8 cellular contexts compared by ENCODE assay signal in the genomic region with DNA sequence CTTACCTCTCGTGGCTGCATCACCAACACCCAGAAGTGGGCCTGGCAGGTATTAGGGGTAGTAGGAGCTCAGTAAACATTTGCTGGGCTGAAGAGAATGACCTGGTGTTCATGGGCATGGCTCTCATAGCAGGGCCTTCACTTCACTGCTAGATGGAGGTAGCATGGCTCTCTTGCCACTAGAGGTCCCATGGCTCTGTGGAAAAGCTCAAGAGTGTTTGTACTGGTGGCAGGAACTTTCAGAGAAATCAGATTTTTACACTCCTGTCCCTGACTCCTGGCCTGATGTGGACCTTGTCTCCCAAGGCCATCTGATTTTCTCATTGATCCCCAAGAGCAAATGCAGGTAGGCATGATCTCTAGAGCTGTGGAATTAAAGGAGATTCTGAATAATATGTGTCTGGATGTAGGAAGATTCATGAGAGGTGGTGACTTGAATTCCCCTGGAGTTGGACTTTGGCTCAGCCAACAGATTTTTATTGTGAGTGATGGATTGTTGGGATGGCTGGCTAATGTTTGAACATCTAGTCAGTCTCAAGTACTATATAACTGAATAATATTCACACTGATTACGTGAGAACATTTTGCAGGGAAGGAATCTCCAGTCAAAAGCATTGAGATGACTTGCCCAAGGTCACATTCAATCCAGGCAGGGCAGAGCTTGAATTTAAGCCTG. TPM values are rescaled to one million over a fixed set of nuclear protein-coding genes. Genes with fewer than 3 reads are reported as not detected.
DNase-seq lines count a peak whose midpoint lies in the region; ATAC-seq and TF ChIP-seq lines count a peak whose summit lies in the region.

No MANE protein-coding gene starts in this region.

- peaks cover 29% of the 10 kb centered on the region for H3K36me3 Mint-ChIP-seq in activated CD8-positive, alpha-beta T cell treated with anti-CD3 and anti-CD28 coated beads for 36 hours (ENCODE audit: low read depth)

- intact Hi-C loops in activated CD8-positive, alpha-beta T cell treated with anti-CD3 and anti-CD28 coated beads for 36 hours (cut with micrococcal nuclease): no loop called here

- no peak overlapping the region for H3K4me2 ChIP-seq in KMS-11

- peak; percentile 69 for TF ChIP-seq CTCF in KMS-11 (conservative IDR thresholded peaks at IDR 0.05; ENCODE audit: low read depth, low read length)
- peak; percentile 21 for TF ChIP-seq CTCF in activated CD8-positive, alpha-beta T cell treated with anti-CD3 and anti-CD28 coated beads for 36 hours (IDR thresholded peaks at IDR 0.05)

- H3K27me3 Mint-ChIP-seq in activated CD8-positive, alpha-beta T cell treated with anti-CD3 and anti-CD28 coated beads for 36 hours: no peaks in the 10 kb centered on the region

- peak; percentile 67 for ATAC-seq in activated CD8-positive, alpha-beta T cell treated with anti-CD3 and anti-CD28 coated beads for 36 hours
- no peak for ATAC-seq in HG02623 (IDR thresholded peaks at IDR 0.05; ENCODE audit: unreplicated experiment)
- no peak for ATAC-seq in GM18517 (IDR thresholded peaks at IDR 0.05; ENCODE audit: unreplicated experiment)

- H3K4me1 ChIP-seq in KMS-11 (ENCODE audit: low read depth, poor library complexity, severe bottlenecking): peaks cover 15% of the 10 kb centered on the region

- H2AFZ ChIP-seq in KMS-11 (ENCODE audit: low read depth): no peak overlapping the region

- peak; percentile 73 for DNase-seq in NCI-H82 (lab: John Stamatoyannopoulos, UW)
- DNase-seq in NCI-H82 treated with DMSO at 0.1 percent for 48 hours (lab: John Stamatoyannopoulos, UW; ENCODE audit: unreplicated experiment): no peak
- peak; percentile 25 for DNase-seq in activated CD8-positive, alpha-beta T cell treated with anti-CD3 and anti-CD28 coated beads for 36 hours
- DNase-seq in iPS-NIHi7 (ENCODE audit: extremely low spot score): peak; percentile 31
- DNase-seq in OCI-M2 (lab: John Stamatoyannopoulos, UW; ENCODE audit: unreplicated experiment): no peak

- H3K4me1 Mint-ChIP-seq in activated CD8-positive, alpha-beta T cell treated with anti-CD3 and anti-CD28 coated beads for 36 hours (ENCODE audit: low read depth): peaks cover 29% of the 10 kb centered on the region

- POLR2A ChIA-PET in activated CD8-positive, alpha-beta T cell treated with anti-CD3 and anti-CD28 coated beads for 36 hours (lab: Charles Lee): no interaction called here

- H3K9ac ChIP-seq in KMS-11: no peak overlapping the region

- no peaks in the 10 kb centered on the region for H3K9me3 Mint-ChIP-seq in activated CD8-positive, alpha-beta T cell treated with anti-CD3 and anti-CD28 coated beads for 36 hours

- no peaks in the 10 kb centered on the region for H3K27me3 ChIP-seq in KMS-11 (ENCODE audit: insufficient read depth, low read depth)

- H3K4me3 ChIP-seq in KMS-11 (IDR thresholded peaks at IDR 0.05; ENCODE audit: insufficient read depth, low read depth, low read length): no peak overlapping the region

- H3K27ac Mint-ChIP-seq in activated CD8-positive, alpha-beta T cell treated with anti-CD3 and anti-CD28 coated beads for 36 hours: peak overlapping the region; percentile 41

- 0 out of 2 replicates have a peak, but pooled peaks cover 4% of the 10 kb centered on the region for H4K20me1 ChIP-seq in KMS-11 (ENCODE audit: insufficient read depth)

- no peak overlapping the region for H3K27ac ChIP-seq in KMS-11

- H3K4me3 Mint-ChIP-seq in activated CD8-positive, alpha-beta T cell treated with anti-CD3 and anti-CD28 coated beads for 36 hours: no peak overlapping the region

- CTCF ChIA-PET in activated CD8-positive, alpha-beta T cell treated with anti-CD3 and anti-CD28 coated beads for 36 hours (lab: Charles Lee): interaction anchor here (1.4 to 1.5 kb wide), 2 partner anchors 10 to 53 kb away, joined by 3 read pairs; no protein-coding TSS in a partner anchor

- no peaks in the 10 kb centered on the region for H3K36me3 ChIP-seq in KMS-11 (ENCODE audit: insufficient read depth)

- peaks cover 22% of the 10 kb centered on the region for H3K79me2 ChIP-seq in KMS-11 (ENCODE audit: insufficient read depth, low read depth)

RNA-seq across cellular contexts. Expression of a gene that starts 5.8 kb away (rescaled TPM):
- total RNA-seq in activated CD8-positive, alpha-beta T cell treated with anti-CD3 and anti-CD28 coated beads for 36 hours: 10 to 100 TPM; 12.4 to 12.8 TPM

RNA-seq across cellular contexts. Expression of a gene that starts 11.7 kb away (rescaled TPM):
- total RNA-seq in activated CD8-positive, alpha-beta T cell treated with anti-CD3 and anti-CD28 coated beads for 36 hours: under 1 TPM; 0.63 to 0.95 TPM

RNA-seq across cellular contexts. Expression of a gene that starts 50.5 kb away (rescaled TPM):
- total RNA-seq in activated CD8-positive, alpha-beta T cell treated with anti-CD3 and anti-CD28 coated beads for 36 hours: 10 to 100 TPM; 37.7 to 40.7 TPM

Comparison
In these comparisons a context has a peak if more than half of its experiments do, and no peak if none do; other contexts are left out.
1. DNase-seq: peak in NCI-H82 (single experiment), activated CD8-positive, alpha-beta T cell treated with anti-CD3 and anti-CD28 coated beads for 36 hours (single experiment) and iPS-NIHi7 (single experiment); none in NCI-H82 treated with DMSO at 0.1 percent for 48 hours (single experiment) and OCI-M2 (single experiment).